Comparison of ENCODE assay signal across 8 cellular contexts in the genomic region with DNA sequence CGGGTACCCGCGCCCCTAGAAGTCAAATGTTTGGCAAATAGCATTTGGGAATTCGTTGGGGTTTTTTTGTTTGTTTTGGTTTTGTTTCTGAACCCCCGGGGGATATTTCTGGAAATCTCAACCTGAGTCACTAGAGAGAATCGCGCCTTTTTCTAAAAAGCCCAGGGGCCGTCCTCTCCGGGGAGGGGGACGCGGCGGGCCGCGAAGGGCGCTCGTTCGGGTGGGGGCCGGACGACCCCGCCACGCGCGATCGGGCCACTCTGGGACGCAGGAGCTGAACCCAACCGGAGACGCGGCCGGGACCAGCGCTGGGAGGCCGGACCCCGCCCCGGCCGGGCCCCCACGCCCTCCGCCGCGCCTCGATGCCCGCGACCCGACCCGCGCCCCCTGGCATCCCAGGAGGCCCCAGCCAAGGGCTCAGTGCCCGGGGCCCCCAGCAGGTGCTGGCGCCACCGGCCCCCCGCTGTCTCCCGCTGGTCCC. TPM values are rescaled to one million over a fixed set of nuclear protein-coding genes. Genes with fewer than 3 reads are reported as not detected.
DNase-seq lines count a peak whose midpoint lies in the region; ATAC-seq, FAIRE-seq and TF ChIP-seq lines count a peak whose summit lies in the region.

No MANE protein-coding gene starts in this region.

- CTCF ChIA-PET in activated CD4-positive, alpha-beta memory T cell treated with anti-CD3 and anti-CD28 coated beads, Interleukin-2, amount 10 ng/mL, durations not matched to agents 7 days and 5 days (lab: Charles Lee), result interaction anchor here (1.0 to 1.4 kb wide), 8 partner anchors 23 to 331 kb away, joined by 3 to 5 read pairs (median 4); partner anchors contain the start of gene SOCS1

- H3K4me1 Mint-ChIP-seq in activated CD4-positive, alpha-beta memory T cell treated with anti-CD3 and anti-CD28 coated beads, Interleukin-2, amount 10 ng/mL, durations not matched to agents 7 days and 5 days, result peaks cover 43% of the 10 kb centered on the region

- POLR2A ChIA-PET in activated CD4-positive, alpha-beta memory T cell treated with anti-CD3 and anti-CD28 coated beads, Interleukin-2, amount 10 ng/mL, durations not matched to agents 7 days and 5 days (lab: Charles Lee), result interaction anchor here (0.7 to 3.1 kb wide), 17 partner anchors 10 to 621 kb away, joined by 3 to 60 read pairs (median 5); partner anchors contain the start of genes RSL1D1 and ZC3H7A

- H3K27me3 Mint-ChIP-seq in activated CD4-positive, alpha-beta memory T cell treated with anti-CD3 and anti-CD28 coated beads, Interleukin-2, amount 10 ng/mL, durations not matched to agents 7 days and 5 days, result peaks cover 3% of the 10 kb centered on the region

- FAIRE-seq in GM12892 (lab: Jason Lieb, UNC), result no peak

- peak; percentile 28 for ATAC-seq in HG02759 (IDR thresholded peaks at IDR 0.05; ENCODE audit: unreplicated experiment)
- ATAC-seq in gastrocnemius medialis, result peak; percentile 7 to 33
- ATAC-seq in HG03469 (IDR thresholded peaks at IDR 0.05; ENCODE audit: unreplicated experiment), result no peak

- H3K4me3 ChIP-seq in cardiac muscle cell (peak overlapping the region; percentile 67), gastrocnemius medialis (peak overlapping the region; percentile 60 to 88 (median 70))

- H3K4me1 ChIP-seq in cardiac muscle cell (ENCODE audit: low read depth), result peaks cover 18% of the 10 kb centered on the region
- H3K4me1 ChIP-seq in gastrocnemius medialis, result peaks cover 0 to 11% of the 10 kb centered on the region in 2 donors

- TF ChIP-seq CTCF in cardiac muscle cell (IDR thresholded peaks at IDR 0.05; ENCODE audit: low read depth, low read length) (no peak), gastrocnemius medialis (IDR thresholded peaks at IDR 0.05 in 4 of 5, conservative IDR thresholded peaks at IDR 0.05 in 1 of 5) (peak in 1 of 5 experiments; percentile 13)

- TF ChIP-seq POLR2A in GM12892 (IDR thresholded peaks at IDR 0.05; ENCODE audit: low read depth, low read length) (no peak), gastrocnemius medialis (IDR thresholded peaks at IDR 0.05) (peak; percentile 56 to 76)

- peaks cover 29% of the 10 kb centered on the region for H3K36me3 Mint-ChIP-seq in activated CD4-positive, alpha-beta memory T cell treated with anti-CD3 and anti-CD28 coated beads, Interleukin-2, amount 10 ng/mL, durations not matched to agents 7 days and 5 days (ENCODE audit: low read depth)

- no peak overlapping the region for H3K27ac ChIP-seq in cardiac muscle cell
- peak overlapping the region; percentile 72 to 88 (median 83) for H3K27ac ChIP-seq in gastrocnemius medialis

- peak overlapping the region; percentile 96 for H3K4me3 Mint-ChIP-seq in activated CD4-positive, alpha-beta memory T cell treated with anti-CD3 and anti-CD28 coated beads, Interleukin-2, amount 10 ng/mL, durations not matched to agents 7 days and 5 days

- in situ Hi-C loops in gastrocnemius medialis (cut with MboI; ENCODE audit: low sequenced_read_pairs in 4 of 4), result no loop called here

- H3K9me3 Mint-ChIP-seq in activated CD4-positive, alpha-beta memory T cell treated with anti-CD3 and anti-CD28 coated beads, Interleukin-2, amount 10 ng/mL, durations not matched to agents 7 days and 5 days, result no peaks in the 10 kb centered on the region

- H3K9me3 ChIP-seq in cardiac muscle cell (ENCODE audit: low read depth), result no peaks in the 10 kb centered on the region
- no peaks in the 10 kb centered on the region for H3K9me3 ChIP-seq in gastrocnemius medialis

- H3K27me3 ChIP-seq in cardiac muscle cell, result no peaks in the 10 kb centered on the region
- H3K27me3 ChIP-seq in gastrocnemius medialis, result peaks cover 0 to 5% (median 0%) of the 10 kb centered on the region in 3 donors

- H3K27ac Mint-ChIP-seq in activated CD4-positive, alpha-beta memory T cell treated with anti-CD3 and anti-CD28 coated beads, Interleukin-2, amount 10 ng/mL, durations not matched to agents 7 days and 5 days, result peak overlapping the region; percentile 88

- intact Hi-C loops in gastrocnemius medialis (cut with DNase I; ENCODE audit: low total_unique reads), result loop anchor here (2.0 kb wide), 1 partner anchor 54 kb away; no protein-coding TSS in a partner anchor

- peak; percentile 42 for DNase-seq in GM12892 (ENCODE audit: insufficient read length)
- no peak for DNase-seq in activated CD4-positive, alpha-beta memory T cell treated with anti-CD3 and anti-CD28 coated beads, Interleukin-2, amount 10 ng/mL, durations not matched to agents 7 days and 5 days
- no peak for DNase-seq in cardiac muscle cell (ENCODE audit: low read depth in 1 of 2, low spot score in 1 of 2)
- no peak for DNase-seq in gastrocnemius medialis
- no peak for DNase-seq in DMS79 treated with DMSO at 0.1 percent for 48 hours (lab: John Stamatoyannopoulos, UW)
- DNase-seq in T-helper 9 cell, result no peak

- H3K36me3 ChIP-seq in cardiac muscle cell, result no peaks in the 10 kb centered on the region
- no peaks in the 10 kb centered on the region for H3K36me3 ChIP-seq in gastrocnemius medialis

RNA-seq across cellular contexts. Expression of gene LITAF, which starts 0.3 kb away (rescaled TPM):
- 138 TPM for polyA plus RNA-seq in GM12892 (2012; ENCODE audit: missing spikeins)
- total RNA-seq in activated CD4-positive, alpha-beta memory T cell treated with anti-CD3 and anti-CD28 coated beads, Interleukin-2, amount 10 ng/mL, durations not matched to agents 7 days and 5 days, result 100 to 1,000 TPM; 149 to 157 TPM
- total RNA-seq in cardiac muscle cell (21.4 and 42.1 TPM in 2 replicates), gastrocnemius medialis (10 to 100 TPM; 11.2 to 30.1 (median 19.4) TPM)
- 43.3 and 53.9 TPM in 2 replicates for polyA plus RNA-seq in cardiac muscle cell
